In genomic region chr1:25998075-25998761, GRCh38 we compare ENCODE assay signal across 8 cellular contexts. TPM values are rescaled to one million over a fixed set of nuclear protein-coding genes. Genes with fewer than 3 reads are reported as not detected.
DNase-seq lines count a peak whose midpoint lies in the region; TF ChIP-seq lines count a peak whose summit lies in the region.

No MANE protein-coding gene starts in this region.

- no peak overlapping the region for H3K4ac ChIP-seq in mesendoderm (ENCODE audit: low read depth, low read length)

- no peaks in the 10 kb centered on the region for H3K9me3 ChIP-seq in endocrine pancreas (ENCODE audit: control insufficient read depth, low read length)

- peak; percentile 100 for DNase-seq in COLO668 (lab: John Stamatoyannopoulos, UW; ENCODE audit: unreplicated experiment)
- peak; percentile 89 for DNase-seq in GM20000 (ENCODE audit: low spot score)
- peak; percentile 99 for DNase-seq in HT-29 (ENCODE audit: low spot score)
- DNase-seq in NK-92 treated with Interleukin-12 subunit alpha and Interleukin-12 subunit beta, amount 100 ng/mL, for 24 hours (lab: John Stamatoyannopoulos, UW): peak; percentile 93
- peak; percentile 70 to 95 (median 87) for DNase-seq in activated CD8-positive, alpha-beta memory T cell treated with anti-CD3 and anti-CD28 coated beads for 48 hours (ENCODE audit: low read depth in 2 of 3, low spot score in 2 of 3)
- DNase-seq in mesendoderm: peak; percentile 100
- peak; percentile 91 for DNase-seq in stimulated activated CD8-positive, alpha-beta memory T cell treated with anti-CD3 and anti-CD28 coated beads, Interleukin-15, amount 100 ng/mL, for 1 hour (ENCODE audit: low read depth)

- peak overlapping the region; percentile 30 for H4K8ac ChIP-seq in mesendoderm (ENCODE audit: low read depth, low read length)

- peak overlapping the region; percentile 66 for H3K9ac ChIP-seq in endocrine pancreas (ENCODE audit: control insufficient read depth, insufficient read depth, low read length)
- H3K9ac ChIP-seq in mesendoderm (ENCODE audit: low read length): peak overlapping the region; percentile 28

- peaks cover 6% of the 10 kb centered on the region for H3K4me1 ChIP-seq in endocrine pancreas (ENCODE audit: control insufficient read depth, insufficient read depth, low read length)
- H3K4me1 ChIP-seq in mesendoderm (ENCODE audit: control insufficient read depth, low read depth, low read length): peaks cover 8% of the 10 kb centered on the region

- H2BK15ac ChIP-seq in mesendoderm (replicated peaks; ENCODE audit: low read depth): no peak overlapping the region

- no peaks in the 10 kb centered on the region for H3K79me1 ChIP-seq in mesendoderm (ENCODE audit: low read length)

- H4K5ac ChIP-seq in mesendoderm (ENCODE audit: low read length): no peak overlapping the region

- TF ChIP-seq CTCF in GM20000 (IDR thresholded peaks at IDR 0.05; ENCODE audit: extremely low read depth, missing control alignments): peak; percentile 90

- H2BK120ac ChIP-seq in mesendoderm (ENCODE audit: low read depth, low read length): no peak overlapping the region

- H3K18ac ChIP-seq in mesendoderm (ENCODE audit: low read length): no peak overlapping the region

- no peak overlapping the region for H2BK5ac ChIP-seq in mesendoderm (ENCODE audit: low read length)

- peak overlapping the region; percentile 87 for H3K4me3 ChIP-seq in endocrine pancreas (ENCODE audit: control insufficient read depth, insufficient read depth, low read length)
- H3K4me3 ChIP-seq in mesendoderm (ENCODE audit: low read length): no peak overlapping the region

- no peak overlapping the region for H3K4me2 ChIP-seq in mesendoderm (ENCODE audit: low read length)

- peak overlapping the region; percentile 79 for H3K56ac ChIP-seq in mesendoderm (ENCODE audit: low read length)

- H3K79me2 ChIP-seq in mesendoderm (ENCODE audit: control insufficient read depth, insufficient read depth, low read length): no peaks in the 10 kb centered on the region

- H3K27me3 ChIP-seq in endocrine pancreas (ENCODE audit: control insufficient read depth, insufficient read depth, low read length): no peaks in the 10 kb centered on the region
- no peaks in the 10 kb centered on the region for H3K27me3 ChIP-seq in mesendoderm (ENCODE audit: insufficient read depth, low read length, poor library complexity)

- H3K27ac ChIP-seq in mesendoderm (ENCODE audit: low read depth, low read length): no peak overlapping the region

- H3K23ac ChIP-seq in mesendoderm (ENCODE audit: low read length): no peak overlapping the region

- no peak overlapping the region for H2AK5ac ChIP-seq in mesendoderm (ENCODE audit: low read length)

- H3K36me3 ChIP-seq in endocrine pancreas (ENCODE audit: control insufficient read depth, insufficient read depth, low read length): no peaks in the 10 kb centered on the region
- H3K36me3 ChIP-seq in mesendoderm (ENCODE audit: control insufficient read depth, insufficient read depth, low read length): no peaks in the 10 kb centered on the region

- WGBS in mesendoderm (ENCODE audit: extremely low coverage, insufficient coverage, low lambda C conversion rate): no CpG with 5 or more reads among the region's 34 CpGs

RNA-seq across cellular contexts. Expression of gene PAFAH2, which starts 0.4 kb away (rescaled TPM):
- 7.6 and 13.0 TPM in 2 replicates for total RNA-seq in HT-29 (2014; rRNA removed; shearing (Covaris generic))
- 4.6 TPM for polyA plus RNA-seq in mesendoderm (2013, experiment 1 of 2)
- 4.5 TPM for polyA plus RNA-seq in mesendoderm (2013, experiment 2 of 2)

RNA-seq across cellular contexts. Expression of gene EXTL1, which starts 23.4 kb away (rescaled TPM):
- total RNA-seq in HT-29 (2014; rRNA removed; shearing (Covaris generic)): not detected in 2 replicates
- 0.21 TPM for polyA plus RNA-seq in mesendoderm (2013, experiment 1 of 2)
- polyA plus RNA-seq in mesendoderm (2013, experiment 2 of 2): 0.17 TPM

RNA-seq across cellular contexts. Expression of gene SLC30A2, which starts 47.7 kb away (rescaled TPM):
- total RNA-seq in HT-29 (2014; rRNA removed; shearing (Covaris generic)): 0.51 and 0.99 TPM in 2 replicates
- 0.35 TPM for polyA plus RNA-seq in mesendoderm (2013, experiment 1 of 2)
- polyA plus RNA-seq in mesendoderm (2013, experiment 2 of 2): 0.41 TPM
